ENCODE assay signal across 14 cellular contexts in the genomic region with DNA sequence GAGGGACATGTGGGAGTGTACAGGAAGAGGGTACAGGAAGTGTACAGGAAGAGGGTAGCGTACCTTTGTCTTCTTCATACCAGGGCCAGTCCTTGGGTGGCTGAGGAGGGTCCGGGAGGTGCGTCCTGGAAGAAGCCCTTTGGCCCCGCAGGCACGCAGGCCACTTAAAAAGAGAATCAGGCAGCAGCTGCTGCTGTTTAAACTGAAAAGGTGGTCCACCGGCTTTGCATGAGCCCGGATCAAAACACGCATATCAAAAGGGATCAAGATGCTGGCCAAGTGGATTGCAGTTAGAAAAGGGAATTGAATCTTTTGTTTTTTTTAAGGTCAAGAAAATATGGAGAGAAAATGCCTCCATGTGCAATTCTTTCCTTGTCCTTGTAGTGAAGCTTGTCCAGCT.
"Had no signal": no experiment of that assay in that cellular context is flagged by ENCODE, and none has a peak within 500 bp of the region (broad histone marks: within the 10 kb centered on the region; RNA-seq: fewer than 3 reads in every experiment).

No MANE protein-coding gene starts in this region.

- H3K27me3 ChIP-seq: heart left ventricle, spleen, suprapubic skin, thyroid gland had no signal

- H3K4me3 Mint-ChIP-seq: type B pancreatic cell had no signal

- H3K27me3 Mint-ChIP-seq: naive thymus-derived CD4-positive, alpha-beta T cell; type B pancreatic cell had no signal

- H3K27ac ChIP-seq: heart left ventricle, spleen, suprapubic skin, thyroid gland had no signal

- H3K4me1 ChIP-seq: suprapubic skin, thyroid gland had no signal

- H3K27ac Mint-ChIP-seq: type B pancreatic cell had no signal

- H3K36me3 ChIP-seq: suprapubic skin, thyroid gland had no signal

- H3K4me3 ChIP-seq: heart left ventricle, spleen, suprapubic skin, thyroid gland had no signal

- H3K9me3 ChIP-seq: spleen, suprapubic skin, thyroid gland had no signal

- H3K36me3 Mint-ChIP-seq: type B pancreatic cell had no signal

- DNase-seq: effector memory CD4-positive, alpha-beta T cell; heart left ventricle; hippocampal formation; kidney glomerular epithelial cell; naive thymus-derived CD4-positive, alpha-beta T cell; posterior cingulate gyrus; spleen; stimulated activated CD4-positive, alpha-beta T cell treated with anti-CD3 and anti-CD28 coated beads, Interleukin-15, amount 100 ng/mL, for 24 hours; stimulated activated CD4-positive, alpha-beta T cell treated with anti-CD3 and anti-CD28 coated beads, Interleukin-1b, Interleukin-23, amount 100 ng/mL, for 48 hours; stimulated activated CD4-positive, alpha-beta T cell treated with anti-CD3 and anti-CD28 coated beads, Interleukin-4, amount 100 ng/mL, for 4 hours; stimulated activated naive CD8-positive, alpha-beta T cell treated with anti-CD3 and anti-CD28 coated beads, Interleukin-15, Interleukin-2, amounts not matched to agents 100 U/mL and 50 U/mL, for 24 hours; thyroid gland had no signal
